ENCODE assay signal across 4 cellular contexts in genomic region chr4:55575513-55575912, GRCh38.
A peak's percentile ranks its signal among the peaks of the same experiment; 100 is the strongest.
TF ChIP-seq lines count a peak whose summit lies in the region.

No MANE protein-coding gene starts in this region.

TF ChIP-seq in HCT116, 20 proteins besides CTCF, POLR2A, EP300 and RAD21:
- TF ChIP-seq ATF3 (IDR thresholded peaks at IDR 0.05) (no peak), SRF (IDR thresholded peaks at IDR 0.05; ENCODE audit: low read depth) (no peak), CBX3 (IDR thresholded peaks at IDR 0.05; ENCODE audit: low read depth) (peak; percentile 92)

TF ChIP-seq in HEK293, 187 proteins besides CTCF, POLR2A, EP300 and RAD21:
- TF ChIP-seq TRIM28 (IDR thresholded peaks at IDR 0.05; ENCODE audit: borderline replicate concordance, low read length), result peak; percentile 85; the same call in 1 of the 2 replicates
- peak; percentile 98 for TF ChIP-seq ZNF791 (tag by site-specific recombination; IDR thresholded peaks at IDR 0.05)
- no peak for TF ChIP-seq ZNF223 (tag by site-specific recombination; IDR thresholded peaks at IDR 0.05)
- peak; percentile 85 for TF ChIP-seq SETDB1 (IDR thresholded peaks at IDR 0.05; ENCODE audit: insufficient read length, low read length)
- TF ChIP-seq KLF1 (tag by site-specific recombination; IDR thresholded peaks at IDR 0.05), result no peak
- no peak for TF ChIP-seq ZNF664 (tag by site-specific recombination; IDR thresholded peaks at IDR 0.05)
- no peak for TF ChIP-seq OSR2 (tag by site-specific recombination; IDR thresholded peaks at IDR 0.05)

TF ChIP-seq in GM12878, 131 proteins besides CTCF, POLR2A, EP300 and RAD21:
- TF ChIP-seq ZNF217 (IDR thresholded peaks at IDR 0.05) (no peak), CBX5 (IDR thresholded peaks at IDR 0.05; ENCODE audit: low read depth) (0 out of 2 replicates have a peak, but pooled peaks have one; percentile 62)

TF ChIP-seq in K562, 482 proteins besides CTCF, POLR2A, EP300 and RAD21:
- TF ChIP-seq HSF4 (CRISPR knock-in tag; IDR thresholded peaks at IDR 0.05; ENCODE audit: borderline replicate concordance) (no peak), CEBPG (CRISPR knock-in tag; IDR thresholded peaks at IDR 0.05) (no peak), CEBPG (tag; conservative IDR thresholded peaks at IDR 0.05 in 1 of 2, IDR thresholded peaks at IDR 0.05 in 1 of 2) (no peak), CBX3 (IDR thresholded peaks at IDR 0.05; ENCODE audit: borderline replicate concordance in 1 of 2, low read length in 2 of 2) (peak in 1 of 2 experiments; percentile 97; a peak in 2 of 3 replicates), CTBP1 (IDR thresholded peaks at IDR 0.05; ENCODE audit: borderline replicate concordance) (no peak), TBP (optimal IDR thresholded peaks at IDR 0.05; ENCODE audit: low read depth, low read length) (no peak), CGGBP1 (CRISPR knock-in tag; IDR thresholded peaks at IDR 0.05) (no peak), ZNF174 (CRISPR knock-in tag; IDR thresholded peaks at IDR 0.05) (no peak), ZNF143 (CRISPR knock-in tag; IDR thresholded peaks at IDR 0.05) (no peak), CBX5 (IDR thresholded peaks at IDR 0.05; ENCODE audit: borderline replicate concordance, low read depth) (peak; percentile 94), ZNF280B (CRISPR knock-in tag; IDR thresholded peaks at IDR 0.05) (0 out of 2 replicates have a peak, but pooled peaks have one; percentile 11), ZBTB8A (IDR thresholded peaks at IDR 0.05; ENCODE audit: partially characterized antibody) (no peak), RBM15 (IDR thresholded peaks at IDR 0.05; ENCODE audit: insufficient read depth, low read length) (no peak), TRIM28 (IDR thresholded peaks at IDR 0.05) (peak; percentile 96), ID3 (CRISPR knock-in tag; IDR thresholded peaks at IDR 0.05) (no peak), ID3 (tag; IDR thresholded peaks at IDR 0.05) (no peak), C11orf30 (IDR thresholded peaks at IDR 0.05; ENCODE audit: low read depth) (no peak), ZNF407 (IDR thresholded peaks at IDR 0.05; ENCODE audit: low read depth) (no peak), ZNF217 (CRISPR knock-in tag; IDR thresholded peaks at IDR 0.05) (no peak), ZNF282 (CRISPR knock-in tag; IDR thresholded peaks at IDR 0.05) (no peak), CBX2 (IDR thresholded peaks at IDR 0.05; ENCODE audit: insufficient read depth, low read length, poor library complexity, severe bottlenecking) (no peak), THRAP3 (IDR thresholded peaks at IDR 0.05; ENCODE audit: borderline replicate concordance) (no peak), NR2C2 (CRISPR knock-in tag; IDR thresholded peaks at IDR 0.05) (no peak), NR2C2 (tag; IDR thresholded peaks at IDR 0.05) (no peak), HMBOX1 (IDR thresholded peaks at IDR 0.05) (no peak)
